In the genomic region with DNA sequence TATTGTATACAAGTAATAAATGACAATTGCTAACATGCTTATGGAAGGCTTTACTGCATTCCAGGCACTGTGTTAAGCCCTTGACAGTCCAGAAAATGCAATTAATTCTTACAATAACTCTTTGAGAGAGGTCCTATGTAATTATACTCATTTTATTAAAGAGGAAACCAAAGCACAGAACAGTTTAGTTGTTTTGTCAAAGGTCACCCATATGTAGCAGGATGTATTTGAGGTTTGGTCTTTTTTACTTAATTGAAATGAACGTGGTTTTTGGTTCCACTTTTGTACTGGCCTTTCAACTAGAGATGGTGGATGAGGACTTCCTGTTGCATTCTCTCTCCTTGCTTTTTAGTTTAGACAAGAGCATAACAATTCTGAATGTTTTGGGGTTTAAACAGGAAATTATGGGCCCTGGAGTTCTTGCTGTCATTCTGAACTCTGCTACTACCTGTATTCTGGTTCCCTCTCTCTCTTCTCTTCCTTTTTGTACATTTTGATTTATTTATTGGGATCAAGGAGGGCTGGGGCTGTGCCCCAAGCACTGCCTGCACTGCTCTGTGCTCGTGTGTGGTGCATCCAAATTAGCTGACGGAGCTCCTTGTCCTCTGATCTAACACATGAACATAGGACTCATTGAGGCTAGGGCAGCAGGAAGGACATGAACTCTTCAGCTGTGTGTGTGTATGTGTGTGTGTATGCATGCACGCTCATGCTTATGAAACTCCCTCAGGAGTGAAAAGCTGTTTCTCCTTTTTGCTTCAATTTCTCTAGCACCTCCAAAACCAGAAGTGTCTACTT, we compare ENCODE assay signal across 10 cellular contexts. TPM values are rescaled to one million over a fixed set of nuclear protein-coding genes. Genes with fewer than 3 reads are reported as not detected.
DNase-seq lines count a peak whose midpoint lies in the region; ATAC-seq lines count a peak whose summit lies in the region.
"Had no signal": no experiment of that assay in that cellular context is flagged by ENCODE, and none has a peak within 500 bp of the region (broad histone marks: within the 10 kb centered on the region; RNA-seq: fewer than 3 reads in every experiment).

No MANE protein-coding gene starts in this region.

- DNase-seq in naive B cell (peak; percentile 27), iPS-NIHi11 (ENCODE audit: low spot score) (no peak), NCI-H524 treated with DMSO at 0.1 percent for 48 hours (lab: John Stamatoyannopoulos, UW) (no peak), NCI-H2196 (lab: John Stamatoyannopoulos, UW; ENCODE audit: unreplicated experiment) (no peak)
- no peak for DNase-seq in stimulated activated CD4-positive, alpha-beta T cell treated with anti-CD3 and anti-CD28 coated beads, Interleukin-12 subunit alpha, Interleukin-12 subunit beta, amount 100 ng/mL, for 4 hours
- DNase-seq: SJCRH30 had no signal

- peak; percentile 42 for ATAC-seq in GM18868 (IDR thresholded peaks at IDR 0.05; ENCODE audit: unreplicated experiment)
- ATAC-seq in GM21717 (IDR thresholded peaks at IDR 0.05; ENCODE audit: unreplicated experiment): peak; percentile 45
- peak; percentile 69 to 74 for ATAC-seq in naive B cell (ENCODE audit: low read depth in 2 of 2)

- H3K27me3 Mint-ChIP-seq in IgD-negative memory B cell: no peaks in the 10 kb centered on the region
- peaks cover 0 to 8% (median 7%) of the 10 kb centered on the region in 3 donors for H3K27me3 Mint-ChIP-seq in naive B cell

- peak overlapping the region in 3 of 4 donors; percentile 8 to 91 (median 72) for H3K4me3 Mint-ChIP-seq in IgD-negative memory B cell
- peak overlapping the region; percentile 35 to 92 (median 88) for H3K4me3 Mint-ChIP-seq in naive B cell
- H3K4me3 Mint-ChIP-seq: brain had no signal

- peaks cover 2% of the 10 kb centered on the region for H3K36me3 Mint-ChIP-seq in IgD-negative memory B cell
- H3K36me3 Mint-ChIP-seq in naive B cell: no peaks in the 10 kb centered on the region
- H3K36me3 Mint-ChIP-seq: brain had no signal

- peak overlapping the region in 2 of 3 donors; percentile 20 to 85 for H3K27ac Mint-ChIP-seq in IgD-negative memory B cell
- peak overlapping the region; percentile 51 to 99 (median 94) for H3K27ac Mint-ChIP-seq in naive B cell

- H3K4me1 Mint-ChIP-seq in IgD-negative memory B cell (peaks cover 18 to 26% (median 22%) of the 10 kb centered on the region in 3 donors), naive B cell (peaks cover 35 to 65% (median 44%) of the 10 kb centered on the region in 3 donors)

- H3K9me3 Mint-ChIP-seq in IgD-negative memory B cell (no peaks in the 10 kb centered on the region), naive B cell (peaks cover 0 to 1% (median 0%) of the 10 kb centered on the region in 7 donors)

RNA-seq across cellular contexts. Expression of a gene that starts 47.4 kb away (rescaled TPM):
- polyA plus RNA-seq in IgD-negative memory B cell (not detected), naive B cell (ENCODE audit: low read depth in 6 of 6) (under 1 TPM in 2 of 6 donors, not detected in 4; 0.05 to 0.08 TPM)
